Comparison of ENCODE assay signal across 9 cellular contexts in genomic region chr15:80339601-80340000, GRCh38.
"Had no signal": no experiment of that assay in that cellular context is flagged by ENCODE, and none has a peak within 500 bp of the region (broad histone marks: within the 10 kb centered on the region; RNA-seq: fewer than 3 reads in every experiment).

No MANE protein-coding gene starts in this region.

- H3K9me3 ChIP-seq: HAP-1 had no signal

- ATAC-seq: GM23338, HCT116 had no signal

- H3K36me3 ChIP-seq: HAP-1 had no signal

- H3K27ac ChIP-seq: GM23248 had no signal

- H3K4me1 ChIP-seq: HAP-1 had no signal

- H3K4me3 ChIP-seq: GM23248, GM23338, HAP-1 had no signal

- DNase-seq: GM23248, GOT3, H7, H9, HCEC 1CT, HFFc6 had no signal
